ENCODE assay signal across 1 cellular context in genomic region chr11:1381793-1382425, GRCh38.
TF ChIP-seq lines count a peak whose summit lies in the region.

No MANE protein-coding gene starts in this region.

TF ChIP-seq in SK-N-SH treated with all-trans-retinoic acid at 6 μM for 48 hours, 23 proteins besides CTCF, POLR2A, EP300 and RAD21 (continued from another document):
- TF ChIP-seq ZNF8 (CRISPR knock-in tag; IDR thresholded peaks at IDR 0.05) (no peak), ZNF70 (CRISPR knock-in tag; IDR thresholded peaks at IDR 0.05) (no peak), SNAI2 (CRISPR knock-in tag; IDR thresholded peaks at IDR 0.05) (no peak), CSDC2 (CRISPR knock-in tag; IDR thresholded peaks at IDR 0.05) (no peak), BACH2 (CRISPR knock-in tag; IDR thresholded peaks at IDR 0.05; ENCODE audit: borderline replicate concordance) (no peak), ZNF565 (CRISPR knock-in tag; conservative IDR thresholded peaks at IDR 0.05; ENCODE audit: low read depth) (no peak), CSRNP3 (CRISPR knock-in tag; IDR thresholded peaks at IDR 0.05) (no peak)
